Comparison of ENCODE assay signal across 20 cellular contexts in the genomic region with DNA sequence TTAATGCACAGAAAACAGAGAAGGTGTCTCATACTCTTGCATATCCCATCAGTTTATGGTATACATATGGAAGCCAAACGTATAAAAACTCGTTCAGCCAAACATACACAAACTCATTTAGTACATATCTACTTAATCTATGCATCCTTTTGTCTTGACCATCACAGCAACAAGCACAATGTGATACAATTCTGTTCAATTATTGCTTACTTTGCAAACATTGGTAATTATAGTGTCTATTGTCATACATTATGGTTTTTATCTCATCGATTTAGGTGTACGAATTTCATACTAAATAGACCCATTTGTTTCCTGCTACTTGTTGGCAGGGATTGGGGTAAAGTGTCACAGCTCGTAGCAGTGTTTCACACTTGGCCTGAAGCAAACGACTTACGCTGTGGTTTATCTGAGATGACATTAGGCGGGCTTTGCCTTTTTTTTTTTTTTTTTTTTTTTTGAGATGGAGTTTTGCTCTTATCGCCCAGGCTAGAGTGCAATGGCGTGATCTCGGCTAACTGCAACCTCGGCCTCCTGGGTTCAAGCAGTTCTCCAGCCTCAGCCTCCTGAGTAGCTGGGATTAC.
"Had no signal": no experiment of that assay in that cellular context is flagged by ENCODE, and none has a peak within 500 bp of the region (broad histone marks: within the 10 kb centered on the region; RNA-seq: fewer than 3 reads in every experiment).

No MANE protein-coding gene starts in this region.

- H2AFZ ChIP-seq: neural progenitor cell had no signal

- H3K4me1 ChIP-seq: left lung, lower lobe of right lung, tibial artery, uterus had no signal

- H3K27me3 ChIP-seq: heart left ventricle, left lung, ovary, right atrium auricular region, upper lobe of left lung, uterus had no signal

- FAIRE-seq: small intestine had no signal

- H3K9me3 ChIP-seq: heart left ventricle, left lung, lower lobe of right lung, ovary, right atrium auricular region, tibial artery, upper lobe of left lung, uterus had no signal

- ATAC-seq: heart left ventricle, left lung, lower lobe of right lung had no signal

- H3K36me3 Mint-ChIP-seq: memory B cell; mesothelial cell of epicardium; natural killer cell treated with Interleukin-12 subunit alpha and Interleukin-12 subunit beta and Interleukin-15 and Interleukin-18, amount 100 ng/mL, for 72 hours had no signal

- H3K4me3 Mint-ChIP-seq: memory B cell; mesothelial cell of epicardium; natural killer cell treated with Interleukin-12 subunit alpha and Interleukin-12 subunit beta and Interleukin-15 and Interleukin-18, amount 100 ng/mL, for 72 hours; neural progenitor cell had no signal

- H3K36me3 ChIP-seq: heart left ventricle, left lung, lower lobe of right lung, neural progenitor cell, ovary, right atrium auricular region, tibial artery, upper lobe of left lung, uterus had no signal

- H3K27ac Mint-ChIP-seq: memory B cell, mesothelial cell of epicardium had no signal

- H3K9ac ChIP-seq: neural progenitor cell had no signal

- H3K4me3 ChIP-seq: dorsolateral prefrontal cortex, heart left ventricle, left lung, lower lobe of right lung, neural progenitor cell, ovary, right atrium auricular region, tibial artery, upper lobe of left lung, uterus had no signal

- H3K27ac ChIP-seq: dorsolateral prefrontal cortex, heart left ventricle, left lung, lower lobe of right lung, neural progenitor cell, ovary, right atrium auricular region, tibial artery, upper lobe of left lung, uterus had no signal

- H3K4me2 ChIP-seq: neural progenitor cell had no signal

- H3K27me3 Mint-ChIP-seq: memory B cell had no signal

- H3K9me3 Mint-ChIP-seq: memory B cell, mesothelial cell of epicardium had no signal

- DNase-seq: cortex of kidney; dorsolateral prefrontal cortex; effector CD8-positive, alpha-beta T cell; foreskin melanocyte; heart left ventricle; hippocampal formation; left lung; lower lobe of right lung; nucleus accumbens; ovary; stimulated activated CD4-positive, alpha-beta T cell treated with anti-CD3 and anti-CD28 coated beads, Interleukin-12 subunit alpha, Interleukin-12 subunit beta, amount 100 ng/mL, for 4 hours; tibial artery; upper lobe of left lung; uterus had no signal
